ENCODE assay signal across 9 cellular contexts in the genomic region with DNA sequence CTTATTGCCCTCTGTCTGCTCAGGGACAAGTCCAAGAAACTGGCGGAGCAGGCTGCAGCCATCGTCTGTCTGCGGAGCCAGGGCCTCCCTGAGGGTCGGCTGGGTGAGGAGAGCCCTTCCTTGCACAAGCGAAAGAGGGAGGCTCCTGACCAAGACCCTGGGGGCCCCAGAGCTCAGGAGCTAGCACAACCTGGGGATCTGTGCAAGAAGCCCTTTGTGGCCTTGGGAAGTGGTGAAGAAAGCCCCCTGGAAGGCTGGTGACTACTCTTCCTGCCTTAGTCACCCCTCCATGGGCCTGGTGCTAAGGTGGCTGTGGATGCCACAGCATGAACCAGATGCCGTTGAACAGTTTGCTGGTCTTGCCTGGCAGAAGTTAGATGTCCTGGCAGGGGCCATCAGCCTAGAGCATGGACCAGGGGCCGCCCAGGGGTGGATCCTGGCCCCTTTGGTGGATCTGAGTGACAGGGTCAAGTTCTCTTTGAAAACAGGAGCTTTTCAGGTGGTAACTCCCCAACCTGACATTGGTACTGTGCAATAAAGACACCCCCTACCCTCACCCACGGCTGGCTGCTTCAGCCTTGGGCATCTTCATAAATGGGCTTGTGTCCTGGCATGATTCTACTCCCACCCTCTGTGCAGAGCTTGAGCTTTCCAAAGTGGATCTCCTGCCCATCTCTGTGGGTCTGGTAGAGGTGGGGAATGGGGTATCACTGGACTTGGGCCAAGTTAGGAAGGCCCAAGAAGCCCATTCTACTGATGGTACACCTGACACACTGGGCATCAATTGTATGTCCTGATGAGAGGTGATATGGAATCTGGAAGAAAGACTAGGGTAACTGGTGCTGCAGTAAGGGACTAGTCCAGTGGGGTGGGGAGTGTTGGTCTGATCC. TPM values are rescaled to one million over a fixed set of nuclear protein-coding genes. Genes with fewer than 3 reads are reported as not detected.
DNase-seq lines count a peak whose midpoint lies in the region; ATAC-seq and TF ChIP-seq lines count a peak whose summit lies in the region.
"Had no signal": no experiment of that assay in that cellular context is flagged by ENCODE, and none has a peak within 500 bp of the region (broad histone marks: within the 10 kb centered on the region; RNA-seq: fewer than 3 reads in every experiment).

No MANE protein-coding gene starts in this region.

- H4K8ac ChIP-seq in mesendoderm (ENCODE audit: low read depth, low read length), result no peak overlapping the region

- H3K4me3 Mint-ChIP-seq in CD14-positive monocyte, result peak overlapping the region in 1 of 2 donors; percentile 85
- H3K4me3 Mint-ChIP-seq in effector memory CD8-positive, alpha-beta T cell, result peak overlapping the region; percentile 71 to 76

- H3K36me3 ChIP-seq in OCI-LY1 (ENCODE audit: insufficient read depth, low read length) (peaks cover 52% of the 10 kb centered on the region), psoas muscle (ENCODE audit: insufficient read depth in 1 of 2, low read depth in 1 of 2) (peaks cover 0 to 33% of the 10 kb centered on the region in 2 donors), mesendoderm (ENCODE audit: control insufficient read depth, insufficient read depth, low read length) (peaks cover 7% of the 10 kb centered on the region)

- H4K5ac ChIP-seq in mesendoderm (ENCODE audit: low read length), result no peak overlapping the region

- peaks cover 33% of the 10 kb centered on the region for H3K4me1 ChIP-seq in OCI-LY1 (ENCODE audit: insufficient read depth, low read length, severe bottlenecking)
- peaks cover 50% of the 10 kb centered on the region for H3K4me1 ChIP-seq in psoas muscle
- peaks cover 2% of the 10 kb centered on the region for H3K4me1 ChIP-seq in mesendoderm (ENCODE audit: control insufficient read depth, low read depth, low read length)

- H2BK120ac ChIP-seq in mesendoderm (ENCODE audit: low read depth, low read length), result no peak overlapping the region

- H3K56ac ChIP-seq in mesendoderm (ENCODE audit: low read length), result no peak overlapping the region

- no peaks in the 10 kb centered on the region for H3K9me2 ChIP-seq in OCI-LY1 (ENCODE audit: low read depth, low read length)

- H3K27ac Mint-ChIP-seq in CD14-positive monocyte, result peak overlapping the region; percentile 84 to 93 (median 90)
- H3K27ac Mint-ChIP-seq in effector memory CD8-positive, alpha-beta T cell, result peak overlapping the region; percentile 86 to 94

- peak overlapping the region; percentile 39; the same call in 1 of the 2 replicates for H3K9ac ChIP-seq in OCI-LY1 (ENCODE audit: low read length)
- H3K9ac ChIP-seq in mesendoderm (ENCODE audit: low read length), result no peak overlapping the region

- H3K4ac ChIP-seq in mesendoderm (ENCODE audit: low read depth, low read length), result no peak overlapping the region

- H3F3A ChIP-seq in OCI-LY1 (ENCODE audit: insufficient read depth, low read length), result no peaks in the 10 kb centered on the region

- no peaks in the 10 kb centered on the region for H3K79me1 ChIP-seq in mesendoderm (ENCODE audit: low read length)

- no peak overlapping the region for H2AK5ac ChIP-seq in mesendoderm (ENCODE audit: low read length)

- H3K4me3 ChIP-seq in OCI-LY1 (ENCODE audit: low read depth, low read length, poor library complexity, severe bottlenecking) (no peak overlapping the region), psoas muscle (no peak overlapping the region), mesendoderm (ENCODE audit: low read length) (no peak overlapping the region)

- no peak overlapping the region; the same call in 1 of the 2 replicates for H3K4me2 ChIP-seq in OCI-LY1 (ENCODE audit: low read length)
- H3K4me2 ChIP-seq in mesendoderm (ENCODE audit: low read length), result no peak overlapping the region

- no peak overlapping the region for H2AFZ ChIP-seq in OCI-LY1 (ENCODE audit: low read length)

- H3K36me3 Mint-ChIP-seq in CD14-positive monocyte, result peaks cover 43 to 61% of the 10 kb centered on the region in 2 donors
- peaks cover 10% of the 10 kb centered on the region for H3K36me3 Mint-ChIP-seq in effector memory CD8-positive, alpha-beta T cell (ENCODE audit: insufficient read depth)

- WGBS in psoas muscle, 3 donors, result 91 to 97% (median 92%) methylated on average over 8 of the region's 8 CpGs
- WGBS in mesendoderm (ENCODE audit: extremely low coverage, insufficient coverage, low lambda C conversion rate), result no CpG with 5 or more reads among the region's 8 CpGs

- DNase-seq in CD14-positive monocyte (ENCODE audit: low spot score) (no peak), psoas muscle (no peak), foreskin melanocyte (no peak), mesendoderm (no peak), NCI-H146 (lab: John Stamatoyannopoulos, UW) (no peak), superior temporal gyrus (ENCODE audit: extremely low spot score) (no peak)
- DNase-seq in effector memory CD8-positive, alpha-beta T cell, result no peak
- DNase-seq: SHP77 had no signal

- H3K27ac ChIP-seq in OCI-LY1 (ENCODE audit: low read depth, low read length, poor library complexity, severe bottlenecking) (peak overlapping the region; percentile 75), psoas muscle (peak overlapping the region; percentile 69), mesendoderm (ENCODE audit: low read depth, low read length) (no peak overlapping the region)

- H3K9me3 ChIP-seq in OCI-LY1 (ENCODE audit: low read length) (no peaks in the 10 kb centered on the region), psoas muscle (no peaks in the 10 kb centered on the region)

- peaks cover 0 to 2% (median 0%) of the 10 kb centered on the region in 3 donors for H3K27me3 Mint-ChIP-seq in CD14-positive monocyte (ENCODE audit: low read depth in 3 of 3)
- H3K27me3 Mint-ChIP-seq in effector memory CD8-positive, alpha-beta T cell, result no peaks in the 10 kb centered on the region

- H2BK5ac ChIP-seq in mesendoderm (ENCODE audit: low read length), result no peak overlapping the region

- H2BK15ac ChIP-seq in mesendoderm (replicated peaks; ENCODE audit: low read depth), result no peak overlapping the region

- H3K4me1 Mint-ChIP-seq in CD14-positive monocyte, result peaks cover 74% of the 10 kb centered on the region
- H3K4me1 Mint-ChIP-seq in effector memory CD8-positive, alpha-beta T cell (ENCODE audit: low read depth in 2 of 2), result peaks cover 87 to 88% of the 10 kb centered on the region in 2 donors

- H3K27me3 ChIP-seq in OCI-LY1 (ENCODE audit: insufficient read depth, low read length) (no peaks in the 10 kb centered on the region), psoas muscle (ENCODE audit: insufficient read depth in 3 of 3, low read length in 2 of 3) (no peaks in the 10 kb centered on the region), mesendoderm (ENCODE audit: insufficient read depth, low read length, poor library complexity) (no peaks in the 10 kb centered on the region)

- no peaks in the 10 kb centered on the region for H4K20me1 ChIP-seq in OCI-LY1 (ENCODE audit: insufficient read depth, low read length)

- no peak for ATAC-seq in effector memory CD8-positive, alpha-beta T cell (replicated peaks)
- ATAC-seq in psoas muscle, result no peak

- H3K79me2 ChIP-seq in OCI-LY1 (ENCODE audit: insufficient read depth, low read length) (no peaks in the 10 kb centered on the region), mesendoderm (ENCODE audit: control insufficient read depth, insufficient read depth, low read length) (no peaks in the 10 kb centered on the region)

- TF ChIP-seq CTCF in CD14-positive monocyte (IDR thresholded peaks at IDR 0.05), result no peak
- no peak for TF ChIP-seq CTCF in OCI-LY1 (IDR thresholded peaks at IDR 0.05; ENCODE audit: low read length)
- TF ChIP-seq CTCF in psoas muscle (IDR thresholded peaks at IDR 0.05), result no peak

- intact Hi-C loops in CD14-positive monocyte (cut with micrococcal nuclease) (no loop called here), psoas muscle (cut with DNase I) (loop anchor here in 1 of 2 donors (10.0 kb wide), 1 partner anchor 236 kb away; a partner anchor contains a TSS)

- no peaks in the 10 kb centered on the region for H3K9me3 Mint-ChIP-seq in CD14-positive monocyte
- no peaks in the 10 kb centered on the region for H3K9me3 Mint-ChIP-seq in effector memory CD8-positive, alpha-beta T cell

- no peak overlapping the region for H3K18ac ChIP-seq in mesendoderm (ENCODE audit: low read length)

- no peak overlapping the region for H3K23ac ChIP-seq in mesendoderm (ENCODE audit: low read length)

RNA-seq across cellular contexts. Expression of a gene that starts 6.2 kb away (rescaled TPM):
- 10 to 100 TPM; 15.8 to 21.8 TPM for polyA plus RNA-seq in CD14-positive monocyte
- 10 to 100 TPM; 40.8 to 53.5 (median 44.0) TPM for total RNA-seq in psoas muscle
- polyA plus RNA-seq in psoas muscle, result 10 to 100 TPM in 2 of 3 donors, 1 to 10 TPM in 1; 9.8 to 43.1 (median 17.3) TPM
- polyA plus RNA-seq in mesendoderm (2013, experiment 1 of 2), result 18.9 TPM
- 18.0 TPM for polyA plus RNA-seq in mesendoderm (2013, experiment 2 of 2)

RNA-seq across cellular contexts. Expression of a gene that starts 55.9 kb away (rescaled TPM):
- polyA plus RNA-seq in CD14-positive monocyte (10 to 100 TPM; 18.4 to 33.2 TPM), psoas muscle (10 to 100 TPM in 1 of 3 donors, 1 to 10 TPM in 2; 3.4 to 15.1 (median 9.5) TPM)
- total RNA-seq in psoas muscle, result 10 to 100 TPM in 2 of 4 donors, 1 to 10 TPM in 2; 7.0 to 10.5 (median 9.8) TPM
- 8.1 TPM for polyA plus RNA-seq in mesendoderm (2013, experiment 1 of 2)
- 7.2 TPM for polyA plus RNA-seq in mesendoderm (2013, experiment 2 of 2)

RNA-seq across cellular contexts. Expression of a gene that starts 55.9 kb away (rescaled TPM):
- polyA plus RNA-seq in CD14-positive monocyte (10 to 100 TPM; 27.7 to 42.9 TPM), psoas muscle (10 to 100 TPM; 11.9 to 20.2 (median 12.6) TPM)
- 10 to 100 TPM; 10.0 to 19.3 (median 14.4) TPM for total RNA-seq in psoas muscle
- polyA plus RNA-seq in mesendoderm (2013, experiment 1 of 2), result 14.9 TPM
- 14.8 TPM for polyA plus RNA-seq in mesendoderm (2013, experiment 2 of 2)
